In genomic region chr11:121473064-121473777, GRCh38 we compare ENCODE assay signal across 11 cellular contexts. TPM values are rescaled to one million over a fixed set of nuclear protein-coding genes. Genes with fewer than 3 reads are reported as not detected.
DNase-seq lines count a peak whose midpoint lies in the region; FAIRE-seq and TF ChIP-seq lines count a peak whose summit lies in the region.
"Had no signal": no experiment of that assay in that cellular context is flagged by ENCODE, and none has a peak within 500 bp of the region (broad histone marks: within the 10 kb centered on the region; RNA-seq: fewer than 3 reads in every experiment).

No MANE protein-coding gene starts in this region.

- H3K4me1 ChIP-seq in BE2C, result no peaks in the 10 kb centered on the region

- peak; percentile 13 for DNase-seq in AG09309 (ENCODE audit: low read depth)
- DNase-seq in H7, result peak; percentile 7
- DNase-seq in bronchial epithelial cell (ENCODE audit: low read depth), result peak; percentile 57
- peak; percentile 57 for DNase-seq in middle frontal gyrus (ENCODE audit: extremely low spot score, low spot score)
- no peak for DNase-seq in BE2C
- no peak for DNase-seq in DMS53 treated with DMSO at 0.1 percent for 48 hours (lab: John Stamatoyannopoulos, UW; ENCODE audit: unreplicated experiment)
- no peak for DNase-seq in NAMALWA (ENCODE audit: low spot score)
- no peak for DNase-seq in COR-L47 (lab: John Stamatoyannopoulos, UW)
- DNase-seq: NCI-H69 had no signal

- no peak for FAIRE-seq in bronchial epithelial cell (lab: Jason Lieb, UNC)
- FAIRE-seq: GM18507 had no signal

- TF ChIP-seq CTCF in AG09309 (IDR thresholded peaks at IDR 0.05; ENCODE audit: control insufficient read depth, insufficient read depth, low read depth, low read length, missing control alignments) (no peak), bronchial epithelial cell (IDR thresholded peaks at IDR 0.05; ENCODE audit: insufficient read depth, low read length, severe bottlenecking) (no peak), BE2C (IDR thresholded peaks at IDR 0.05; ENCODE audit: low read depth, low read length) (no peak)

- H3K9me3 ChIP-seq in BE2C, result no peaks in the 10 kb centered on the region
- H3K9me3 ChIP-seq: thoracic aorta had no signal

- H3K27me3 ChIP-seq in H7 (ENCODE audit: control insufficient read depth, insufficient read depth, low read length), result no peaks in the 10 kb centered on the region
- H3K27me3 ChIP-seq in bronchial epithelial cell (ENCODE audit: control insufficient read depth, insufficient read depth, low read length), result no peaks in the 10 kb centered on the region
- H3K27me3 ChIP-seq in BE2C, result no peaks in the 10 kb centered on the region

- H3K4me3 ChIP-seq in AG09309 (ENCODE audit: control insufficient read depth, low read depth, low read length), result no peak overlapping the region
- H3K4me3 ChIP-seq in H7 (ENCODE audit: insufficient read depth, low read depth, low read length), result no peak overlapping the region
- no peak overlapping the region for H3K4me3 ChIP-seq in bronchial epithelial cell (ENCODE audit: low read depth, low read length)
- no peak overlapping the region for H3K4me3 ChIP-seq in BE2C (ENCODE audit: low read depth, low read length)
- H3K4me3 ChIP-seq: thoracic aorta had no signal

- H3K36me3 ChIP-seq in H7 (replicated peaks; ENCODE audit: control insufficient read depth, insufficient read depth, low read length) (peaks cover 3% of the 10 kb centered on the region), bronchial epithelial cell (ENCODE audit: control insufficient read depth, insufficient read depth, low read length) (no peaks in the 10 kb centered on the region), BE2C (no peaks in the 10 kb centered on the region; the same call in 1 of the 2 replicates)
- H3K36me3 ChIP-seq: thoracic aorta had no signal

RNA-seq across cellular contexts. Expression of gene SORL1, which starts 21.1 kb away (rescaled TPM):
- 13.3 and 20.3 TPM in 2 replicates for total RNA-seq in H7 (2014; rRNA removed; shearing (Covaris generic))
- 11.3 and 15.7 TPM in 2 replicates for total RNA-seq in bronchial epithelial cell
- polyA plus RNA-seq in BE2C (2012; ENCODE audit: insufficient read depth, insufficient read length, low read depth), result 10.1 TPM

Comparison
In these comparisons a context has a peak if more than half of its experiments do, and no peak if none do; other contexts are left out.
1. DNase-seq: peak in AG09309 (single experiment), H7 (single experiment), bronchial epithelial cell (single experiment) and middle frontal gyrus (single experiment); none in BE2C (single experiment), DMS53 treated with DMSO at 0.1 percent for 48 hours (single experiment), NAMALWA (single experiment) and COR-L47 (single experiment).